20 cellular contexts compared by ENCODE assay signal in the genomic region with DNA sequence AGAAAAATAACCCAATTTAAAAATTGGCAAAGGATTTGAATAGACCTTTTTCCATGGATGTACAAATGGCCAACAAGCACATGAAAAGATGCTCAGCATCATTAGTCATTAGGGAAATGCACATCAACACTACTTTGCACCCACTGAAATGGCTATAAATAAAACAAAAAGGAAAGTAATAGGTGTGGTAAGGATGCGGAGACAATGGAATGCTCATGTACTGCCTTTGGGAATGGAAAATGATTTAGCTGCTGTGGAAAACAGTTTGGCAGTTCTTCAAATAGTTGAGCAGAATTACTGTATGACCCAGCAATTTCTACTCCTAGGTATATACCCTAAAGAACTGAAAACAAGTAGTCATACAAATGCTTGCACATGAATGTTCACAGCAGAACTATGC. TPM values are rescaled to one million over a fixed set of nuclear protein-coding genes. Genes with fewer than 3 reads are reported as not detected.
"Had no signal": no experiment of that assay in that cellular context is flagged by ENCODE, and none has a peak within 500 bp of the region (broad histone marks: within the 10 kb centered on the region; RNA-seq: fewer than 3 reads in every experiment).

No MANE protein-coding gene starts in this region.

- H3K4me1 Mint-ChIP-seq: nephron had no signal

- H3K4me3 ChIP-seq: smooth muscle cell, transverse colon had no signal

- H3K9me3 Mint-ChIP-seq: central memory CD8-positive, alpha-beta T cell; effector memory CD8-positive, alpha-beta T cell; stimulated activated effector memory CD8-positive, alpha-beta T cell treated with anti-CD3 and anti-CD28 coated beads, Interleukin-12 subunit alpha, Interleukin-12 subunit beta, amount 100 ng/mL, for 72 hours; T-helper 2 cell treated with Interferon-gamma antibody and Interleukin-4, amounts not matched to agents 5 μg/mL and 100 μg/mL, for 36 hours had no signal

- H3K9me3 ChIP-seq: transverse colon had no signal

- ATAC-seq: effector memory CD8-positive, alpha-beta T cell; stimulated activated effector memory CD8-positive, alpha-beta T cell treated with anti-CD3 and anti-CD28 coated beads, Interleukin-12 subunit alpha, Interleukin-12 subunit beta, amount 100 ng/mL, for 72 hours had no signal

- DNase-seq: activated effector memory CD4-positive, alpha-beta T cell treated with Interleukin-2 at 50 U/mL for 16 hours; anterior cingulate cortex; cortex of kidney; effector memory CD8-positive, alpha-beta T cell; foreskin fibroblast; head of caudate nucleus; mesendoderm; occipital lobe; right cardiac atrium; SW 1271; transverse colon had no signal

- H3K27ac Mint-ChIP-seq: activated naive CD8-positive, alpha-beta T cell; effector memory CD8-positive, alpha-beta T cell; nephron; stimulated activated effector memory CD8-positive, alpha-beta T cell treated with anti-CD3 and anti-CD28 coated beads, Interleukin-12 subunit alpha, Interleukin-12 subunit beta, amount 100 ng/mL, for 72 hours; T-helper 2 cell treated with Interferon-gamma antibody and Interleukin-4, amounts not matched to agents 5 μg/mL and 100 μg/mL, for 36 hours had no signal

- H3K27me3 ChIP-seq: transverse colon had no signal

- H3K4me1 ChIP-seq: transverse colon had no signal

- H3K4me3 Mint-ChIP-seq: activated naive CD8-positive, alpha-beta T cell; central memory CD8-positive, alpha-beta T cell; effector memory CD8-positive, alpha-beta T cell; nephron; stimulated activated effector memory CD8-positive, alpha-beta T cell treated with anti-CD3 and anti-CD28 coated beads, Interleukin-12 subunit alpha, Interleukin-12 subunit beta, amount 100 ng/mL, for 72 hours; T-helper 2 cell treated with Interferon-gamma antibody and Interleukin-4, amounts not matched to agents 5 μg/mL and 100 μg/mL, for 36 hours had no signal

- H3K27me3 Mint-ChIP-seq: activated naive CD8-positive, alpha-beta T cell; central memory CD8-positive, alpha-beta T cell; effector memory CD8-positive, alpha-beta T cell; progenitor cell of endocrine pancreas had no signal

RNA-seq across cellular contexts. Expression of gene LARGE2, which starts 37.4 kb away (rescaled TPM):
- total RNA-seq: subcutaneous adipose tissue had no signal

RNA-seq across cellular contexts. Expression of gene FREY1, which starts 52.8 kb away (rescaled TPM):
- total RNA-seq: epithelial cell of proximal tubule had no signal
